18 cellular contexts compared by ENCODE assay signal in the genomic region with DNA sequence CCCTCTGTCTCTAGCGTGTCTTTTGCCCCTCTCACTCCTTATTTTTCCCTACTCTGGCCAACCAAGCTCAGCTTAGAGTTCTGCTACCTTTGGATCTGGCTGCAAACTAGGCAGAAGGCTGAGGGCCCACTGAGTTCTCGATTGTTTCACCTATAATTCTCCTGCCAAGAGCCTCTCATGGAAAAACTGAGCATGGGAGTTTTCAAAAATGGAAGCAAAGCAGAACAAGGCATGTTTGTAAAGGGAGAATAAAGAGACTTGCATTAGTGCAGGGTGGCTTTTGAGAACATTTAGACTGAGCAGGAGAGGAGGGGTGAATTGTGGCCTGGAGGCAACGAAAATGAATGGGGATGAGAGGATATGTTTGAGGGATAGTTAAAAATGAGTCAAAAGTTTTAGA. TPM values are rescaled to one million over a fixed set of nuclear protein-coding genes. Genes with fewer than 3 reads are reported as not detected.
A peak's percentile ranks its signal among the peaks of the same experiment; 100 is the strongest.
DNase-seq lines count a peak whose midpoint lies in the region; ATAC-seq and TF ChIP-seq lines count a peak whose summit lies in the region.
"Had no signal": no experiment of that assay in that cellular context is flagged by ENCODE, and none has a peak within 500 bp of the region (broad histone marks: within the 10 kb centered on the region; RNA-seq: fewer than 3 reads in every experiment).

No MANE protein-coding gene starts in this region.

- H3K9me3 ChIP-seq in left ventricle myocardium inferior (replicated peaks), result no peaks in the 10 kb centered on the region
- no peaks in the 10 kb centered on the region for H3K9me3 ChIP-seq in PC-9 (ENCODE audit: insufficient read depth, low read depth)
- H3K9me3 ChIP-seq: A549, BE2C, BLaER1 had no signal

- intact Hi-C loops in Right ventricle myocardium inferior (cut with DNase I), result no loop called here
- intact Hi-C loops in left ventricle myocardium inferior (cut with micrococcal nuclease), result no loop called here
- intact Hi-C loops in PC-9 (cut with micrococcal nuclease; ENCODE audit: unreplicated experiment), result no loop called here

- ATAC-seq in Right ventricle myocardium inferior (no peak), HG03378 (IDR thresholded peaks at IDR 0.05; ENCODE audit: unreplicated experiment) (no peak)
- ATAC-seq: A549, GM12878 had no signal

- TF ChIP-seq CTCF in left ventricle myocardium inferior (IDR thresholded peaks at IDR 0.05; ENCODE audit: borderline replicate concordance), result no peak
- no peak for TF ChIP-seq CTCF in PC-9 (conservative IDR thresholded peaks at IDR 0.05)

- H3K4me2 ChIP-seq in PC-9, result no peak overlapping the region
- H3K4me2 ChIP-seq: A549, BLaER1 had no signal

- no peaks in the 10 kb centered on the region for H3K4me1 ChIP-seq in left ventricle myocardium inferior
- no peaks in the 10 kb centered on the region for H3K4me1 ChIP-seq in PC-9 (replicated peaks; ENCODE audit: insufficient read depth)
- H3K4me1 ChIP-seq: A549, BLaER1 had no signal

- no peaks in the 10 kb centered on the region for H3F3A ChIP-seq in PC-9 (ENCODE audit: insufficient read depth, low read depth)

- no peaks in the 10 kb centered on the region for H4K20me1 ChIP-seq in PC-9 (ENCODE audit: insufficient read depth)
- H4K20me1 ChIP-seq: BLaER1 had no signal

- no TSS peak for BruUV-seq in PC-9 (replicated peaks; lab: Mats Ljungman, UMichigan)

- CTCF ChIA-PET in PC-9 (lab: Charles Lee), result no interaction called here

- H3K9me2 ChIP-seq in PC-9 (ENCODE audit: insufficient read depth), result no peaks in the 10 kb centered on the region

- H3K27ac ChIP-seq in left ventricle myocardium inferior (replicated peaks) (no peak overlapping the region), PC-9 (no peak overlapping the region)
- H3K27ac ChIP-seq: 22Rv1, A549, BLaER1 had no signal

- H2AFZ ChIP-seq in PC-9, result no peak overlapping the region

- H3K4me3 ChIP-seq in left ventricle myocardium inferior, result no peak overlapping the region
- no peak overlapping the region for H3K4me3 ChIP-seq in PC-9
- H3K4me3 ChIP-seq: A549, BLaER1, GM12878 had no signal

- no peaks in the 10 kb centered on the region for H3K79me2 ChIP-seq in PC-9 (ENCODE audit: low read depth)

- H3K36me3 ChIP-seq in left ventricle myocardium inferior, result no peaks in the 10 kb centered on the region
- no peaks in the 10 kb centered on the region for H3K36me3 ChIP-seq in PC-9 (ENCODE audit: low read depth)
- H3K36me3 ChIP-seq: BE2C, BLaER1 had no signal

- POLR2A ChIA-PET in PC-9 (lab: Charles Lee; ENCODE audit: unreplicated experiment), result no interaction called here

- peaks cover 8% of the 10 kb centered on the region for H3K27me3 ChIP-seq in left ventricle myocardium inferior (ENCODE audit: low read depth)
- H3K27me3 ChIP-seq in PC-9 (ENCODE audit: insufficient read depth, low read depth), result no peaks in the 10 kb centered on the region
- H3K27me3 ChIP-seq: BE2C, BLaER1 had no signal

- DNase-seq in Right ventricle myocardium inferior (ENCODE audit: missing footprints) (peak; percentile 2), left ventricle myocardium inferior (no peak), cerebellum (ENCODE audit: low spot score) (peak; percentile 32), PC-9 (no peak)
- DNase-seq: AML-193; BE2C; CD4-positive, alpha-beta memory T cell; CD4-positive, CD25-positive, alpha-beta regulatory T cell; CD8-positive, alpha-beta memory T cell; COR-L47; DMS79 treated with DMSO at 0.1 percent for 48 hours; GDM1 had no signal

RNA-seq across cellular contexts. Expression of gene FSHR, which starts 45.9 kb away (rescaled TPM):
- total RNA-seq in Right ventricle myocardium inferior (0.14 TPM), left ventricle myocardium inferior (not detected), cerebellum (not detected), PC-9 (2021) (not detected in 2 replicates)
- total RNA-seq: A172; CD4-positive, alpha-beta memory T cell; CD4-positive, CD25-positive, alpha-beta regulatory T cell; CD8-positive, alpha-beta memory T cell; GM12878 had no signal

Comparison
In these comparisons a context has a peak if more than half of its experiments do, and no peak if none do; other contexts are left out.
1. DNase-seq: peak in Right ventricle myocardium inferior (single experiment) and cerebellum (single experiment); none in left ventricle myocardium inferior (single experiment) and PC-9 (0 of 2).